ENCODE assay signal across 2 cellular contexts in the genomic region with DNA sequence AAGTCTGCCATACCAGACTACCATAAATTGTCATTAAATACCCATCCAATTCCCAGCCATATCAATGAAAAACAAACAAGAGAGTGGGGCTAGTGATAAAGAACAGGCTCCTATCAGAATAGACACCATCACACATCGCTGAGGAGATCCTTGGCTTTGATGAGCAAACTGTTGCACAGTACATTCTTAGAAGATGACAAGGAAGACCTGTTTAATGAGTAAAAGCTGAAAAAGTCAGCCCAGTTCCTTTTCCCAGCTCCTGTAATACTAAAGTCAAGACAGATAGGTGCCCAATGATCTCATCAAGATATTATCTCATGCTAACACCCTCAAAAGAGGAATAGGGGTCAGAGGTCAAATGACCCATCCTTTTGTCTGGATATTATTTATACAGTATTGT.
TF ChIP-seq lines count a peak whose summit lies in the region.

No MANE protein-coding gene starts in this region.

TF ChIP-seq in IMR-90, 13 proteins besides CTCF, POLR2A, EP300 and RAD21:
- TF ChIP-seq CEBPB (IDR thresholded peaks at IDR 0.05; ENCODE audit: low read depth, low read length): no peak
- TF ChIP-seq MAFK (IDR thresholded peaks at IDR 0.05; ENCODE audit: low read depth, low read length): no peak
- no peak for TF ChIP-seq NFE2L2 (IDR thresholded peaks at IDR 0.05; ENCODE audit: low read depth, low read length)
- TF ChIP-seq SMC3 (IDR thresholded peaks at IDR 0.05; ENCODE audit: low read depth, low read length): no peak
- TF ChIP-seq, protein P1, sequence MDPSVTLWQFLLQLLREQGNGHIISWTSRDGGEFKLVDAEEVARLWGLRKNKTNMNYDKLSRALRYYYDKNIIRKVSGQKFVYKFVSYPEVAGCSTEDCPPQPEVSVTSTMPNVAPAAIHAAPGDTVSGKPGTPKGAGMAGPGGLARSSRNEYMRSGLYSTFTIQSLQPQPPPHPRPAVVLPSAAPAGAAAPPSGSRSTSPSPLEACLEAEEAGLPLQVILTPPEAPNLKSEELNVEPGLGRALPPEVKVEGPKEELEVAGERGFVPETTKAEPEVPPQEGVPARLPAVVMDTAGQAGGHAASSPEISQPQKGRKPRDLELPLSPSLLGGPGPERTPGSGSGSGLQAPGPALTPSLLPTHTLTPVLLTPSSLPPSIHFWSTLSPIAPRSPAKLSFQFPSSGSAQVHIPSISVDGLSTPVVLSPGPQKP (IDR thresholded peaks at IDR 0.05; ENCODE audit: borderline replicate concordance, low read depth, low read length): no peak
- no peak for TF ChIP-seq RFX5 (IDR thresholded peaks at IDR 0.05; ENCODE audit: low read depth, low read length)
- no peak for TF ChIP-seq BHLHE40 (IDR thresholded peaks at IDR 0.05; ENCODE audit: low read depth, low read length)
- TF ChIP-seq CHD1 (IDR thresholded peaks at IDR 0.05; ENCODE audit: low read depth, low read length): no peak
- TF ChIP-seq, protein P2, sequence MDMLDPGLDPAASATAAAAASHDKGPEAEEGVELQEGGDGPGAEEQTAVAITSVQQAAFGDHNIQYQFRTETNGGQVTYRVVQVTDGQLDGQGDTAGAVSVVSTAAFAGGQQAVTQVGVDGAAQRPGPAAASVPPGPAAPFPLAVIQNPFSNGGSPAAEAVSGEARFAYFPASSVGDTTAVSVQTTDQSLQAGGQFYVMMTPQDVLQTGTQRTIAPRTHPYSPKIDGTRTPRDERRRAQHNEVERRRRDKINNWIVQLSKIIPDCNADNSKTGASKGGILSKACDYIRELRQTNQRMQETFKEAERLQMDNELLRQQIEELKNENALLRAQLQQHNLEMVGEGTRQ (IDR thresholded peaks at IDR 0.05; ENCODE audit: low read depth, low read length): no peak
- TF ChIP-seq MAZ (IDR thresholded peaks at IDR 0.05; ENCODE audit: borderline replicate concordance, low read depth, low read length): no peak
- TF ChIP-seq RCOR1 (IDR thresholded peaks at IDR 0.05; ENCODE audit: insufficient replicate concordance, low read length): no peak
- no peak for TF ChIP-seq FOS (IDR thresholded peaks at IDR 0.05; ENCODE audit: low read depth, low read length)
- no peak for TF ChIP-seq MXI1 (IDR thresholded peaks at IDR 0.05; ENCODE audit: borderline replicate concordance, low read depth, low read length)
TF ChIP-seq in IMR-90: peak in this region for 0.

TF ChIP-seq in K562, 482 proteins besides CTCF, POLR2A, EP300 and RAD21:
- TF ChIP-seq FOXM1 (IDR thresholded peaks at IDR 0.05; ENCODE audit: low read depth) (no peak), FOXM1 (CRISPR knock-in tag; IDR thresholded peaks at IDR 0.05; ENCODE audit: low read depth) (no peak), NR2C1 (IDR thresholded peaks at IDR 0.05) (0 out of 2 replicates have a peak, but pooled peaks have one; percentile 20), NR2C1 (tag; IDR thresholded peaks at IDR 0.05) (no peak)
- TF ChIP-seq, protein P3, sequence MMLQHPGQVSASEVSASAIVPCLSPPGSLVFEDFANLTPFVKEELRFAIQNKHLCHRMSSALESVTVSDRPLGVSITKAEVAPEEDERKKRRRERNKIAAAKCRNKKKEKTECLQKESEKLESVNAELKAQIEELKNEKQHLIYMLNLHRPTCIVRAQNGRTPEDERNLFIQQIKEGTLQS (IDR thresholded peaks at IDR 0.05): no peak
- TF ChIP-seq, protein P3 (CRISPR knock-in tag; conservative IDR thresholded peaks at IDR 0.05): no peak
